ENCODE assay signal across 27 cellular contexts in the genomic region with DNA sequence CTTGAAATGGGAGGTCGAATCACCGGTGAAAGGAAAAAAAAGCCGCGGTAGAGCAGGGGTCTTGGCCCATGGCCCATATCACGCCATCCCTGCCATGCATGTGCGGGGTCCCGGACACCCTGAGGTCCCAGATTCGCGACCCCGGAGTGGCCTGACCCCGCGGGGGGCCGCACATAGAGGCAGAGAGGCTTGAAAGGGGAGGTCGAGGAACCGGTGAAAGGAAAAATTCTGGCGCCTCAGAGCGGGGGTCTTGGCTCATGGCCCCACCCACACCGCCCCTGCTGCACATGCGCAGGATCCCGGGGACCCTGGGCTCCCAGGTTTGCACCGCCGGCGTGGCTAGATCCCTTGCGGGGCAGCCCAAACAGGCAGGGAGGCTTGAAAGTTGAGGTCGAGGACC.
"Had no signal": no experiment of that assay in that cellular context is flagged by ENCODE, and none has a peak within 500 bp of the region (broad histone marks: within the 10 kb centered on the region; RNA-seq: fewer than 3 reads in every experiment).

No MANE protein-coding gene starts in this region.

- H3K9me3 ChIP-seq: adrenal gland, MG63 had no signal

- H3K27ac ChIP-seq: adrenal gland, SJSA1 had no signal

- H3K27me3 ChIP-seq: SJSA1 had no signal

- H3K4me1 ChIP-seq: adrenal gland, SJSA1 had no signal

- H3K4me3 ChIP-seq: adrenal gland, MG63, SJSA1 had no signal

- DNase-seq: activated CD4-positive, alpha-beta T cell treated with anti-CD3 and anti-CD28 coated beads for 48 hours; activated CD4-positive, alpha-beta T cell treated with anti-CD3 and anti-CD28 coated beads, Interleukin-2, amount 50 U/mL, for 4 hours; activated CD4-positive, CD25-positive, alpha-beta regulatory T cell treated with anti-CD3 and anti-CD28 coated beads, Interleukin-2, amount 50 U/mL, for 72 hours; activated CD8-positive, alpha-beta memory T cell treated with anti-CD3 and anti-CD28 coated beads, Interleukin-2, amount 50 U/mL, for 48 hours; activated CD8-positive, alpha-beta T cell treated with anti-CD3 and anti-CD28 coated beads, Interleukin-2, amount 10 ng/mL, durations not matched to agents 7 days and 5 days; activated naive CD4-positive, alpha-beta T cell treated with anti-CD3 and anti-CD28 coated beads, Interleukin-2, amount 50 U/mL, for 16 hours; activated naive CD8-positive, alpha-beta T cell treated with anti-CD3 and anti-CD28 coated beads, Interleukin-2, amount 10 ng/mL, durations not matched to agents 7 days and 5 days; activated T-cell treated with anti-CD3 and anti-CD28 coated beads, Interleukin-2, amount 50 U/mL, for 1 hour; adrenal gland; anterior cingulate cortex; cerebellar nuclear complex; MG63; MV-4-11; NCI-H1092 treated with DMSO at 0.1 percent for 48 hours; NCI-H1436 treated with DMSO at 0.1 percent for 48 hours; NCI-H187; NCI-H2081; NCI-H2171 treated with DMSO at 0.1 percent for 48 hours; NCI-H446; NCI-H524; NCI-H774; OCI-M1; SHP77; T-helper 17 cell; T-helper 9 cell had no signal

- H3K36me3 ChIP-seq: adrenal gland, MG63, SJSA1 had no signal

- ATAC-seq: activated CD8-positive, alpha-beta T cell treated with anti-CD3 and anti-CD28 coated beads, Interleukin-2, amount 10 ng/mL, durations not matched to agents 7 days and 5 days; T-helper 17 cell; WTC11 had no signal
